Comparison of ENCODE assay signal across 30 cellular contexts in the genomic region with DNA sequence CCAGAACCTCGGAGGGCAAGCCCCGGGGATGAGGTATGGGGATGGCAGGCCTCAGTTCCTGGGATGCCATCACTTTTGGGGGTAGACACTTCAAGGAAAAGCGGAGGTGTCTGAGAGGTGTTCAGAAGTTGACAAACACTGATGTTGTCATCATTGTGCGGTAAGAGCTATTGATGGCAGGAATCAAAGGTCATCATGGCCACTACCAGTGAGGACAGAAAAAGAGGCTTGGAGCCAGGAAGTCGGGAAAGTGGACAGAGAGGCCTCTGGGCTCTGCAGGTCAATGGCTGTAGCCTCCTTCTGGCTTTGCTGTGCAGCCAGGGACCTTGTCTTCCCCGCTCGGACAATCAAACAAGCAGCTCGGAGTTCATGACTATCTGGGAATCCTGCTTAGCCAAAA.
"Had no signal": no experiment of that assay in that cellular context is flagged by ENCODE, and none has a peak within 500 bp of the region (broad histone marks: within the 10 kb centered on the region; RNA-seq: fewer than 3 reads in every experiment).

No MANE protein-coding gene starts in this region.

- H3K9ac ChIP-seq: parathyroid adenoma had no signal

- ATAC-seq: naive thymus-derived CD8-positive, alpha-beta T cell; psoas muscle; right cardiac atrium; sciatic nerve; stimulated activated effector memory CD8-positive, alpha-beta T cell treated with anti-CD3 and anti-CD28 coated beads, Interleukin-12 subunit alpha, Interleukin-12 subunit beta, amount 100 ng/mL, for 72 hours; stimulated activated naive B cell treated with anti-CD40 and anti-IgM and Interleukin-4, amounts not matched to agents 10 μg/mL and 1 μg/mL and 100 μg/mL, for 72 hours; upper lobe of right lung had no signal

- H3K4me1 ChIP-seq: psoas muscle, spleen, tibial nerve, upper lobe of right lung, uterus had no signal

- H3K4me1 Mint-ChIP-seq: naive B cell; stimulated activated effector memory CD8-positive, alpha-beta T cell treated with anti-CD3 and anti-CD28 coated beads, Interleukin-12 subunit alpha, Interleukin-12 subunit beta, amount 100 ng/mL, for 72 hours; stimulated activated naive B cell treated with anti-CD40 and anti-IgM and Interleukin-4, amounts not matched to agents 10 μg/mL and 1 μg/mL and 100 μg/mL, for 72 hours had no signal

- H2AFZ ChIP-seq: parathyroid adenoma had no signal

- H3K9me3 ChIP-seq: ovary, psoas muscle, stomach, thoracic aorta, thyroid gland, upper lobe of right lung, uterus had no signal

- H3K4me3 ChIP-seq: ovary, psoas muscle, skin epidermis, smooth muscle cell, spleen, stomach, thoracic aorta, thyroid gland, tibial nerve, upper lobe of right lung, uterus had no signal

- H3K4me2 ChIP-seq: smooth muscle cell had no signal

- H3K27ac Mint-ChIP-seq: naive B cell; natural killer cell treated with Interleukin-12 subunit alpha and Interleukin-12 subunit beta and Interleukin-15 and Interleukin-18, amount 100 ng/mL, for 72 hours; nephron progenitor cell; progenitor cell of endocrine pancreas; stimulated activated effector memory CD8-positive, alpha-beta T cell treated with anti-CD3 and anti-CD28 coated beads, Interleukin-12 subunit alpha, Interleukin-12 subunit beta, amount 100 ng/mL, for 72 hours; stimulated activated naive B cell treated with anti-CD40 and anti-IgM and Interleukin-4, amounts not matched to agents 10 μg/mL and 1 μg/mL and 100 μg/mL, for 72 hours; stimulated activated naive CD8-positive, alpha-beta T cell treated with anti-CD3 and anti-CD28 coated beads, Interleukin-15, Interleukin-2, amounts not matched to agents 100 ng/mL and 50 ng/mL, for 24 hours; type B pancreatic cell had no signal

- H3K27me3 ChIP-seq: ovary, spleen, stomach, thyroid gland, tibial nerve, upper lobe of right lung, uterus had no signal

- H3K36me3 Mint-ChIP-seq: naive B cell; natural killer cell treated with Interleukin-12 subunit alpha and Interleukin-12 subunit beta and Interleukin-15 and Interleukin-18, amount 100 ng/mL, for 72 hours; stimulated activated effector memory CD8-positive, alpha-beta T cell treated with anti-CD3 and anti-CD28 coated beads, Interleukin-12 subunit alpha, Interleukin-12 subunit beta, amount 100 ng/mL, for 72 hours had no signal

- H3K79me2 ChIP-seq: parathyroid adenoma had no signal

- H3K4me3 Mint-ChIP-seq: naive thymus-derived CD8-positive, alpha-beta T cell; natural killer cell treated with Interleukin-12 subunit alpha and Interleukin-12 subunit beta and Interleukin-15 and Interleukin-18, amount 100 ng/mL, for 72 hours; nephron progenitor cell; neural crest cell; stimulated activated effector memory CD8-positive, alpha-beta T cell treated with anti-CD3 and anti-CD28 coated beads, Interleukin-12 subunit alpha, Interleukin-12 subunit beta, amount 100 ng/mL, for 72 hours; stimulated activated naive B cell treated with anti-CD40 and anti-IgM and Interleukin-4, amounts not matched to agents 10 μg/mL and 1 μg/mL and 100 μg/mL, for 72 hours; stimulated activated naive CD8-positive, alpha-beta T cell treated with anti-CD3 and anti-CD28 coated beads, Interleukin-15, Interleukin-2, amounts not matched to agents 100 ng/mL and 50 ng/mL, for 24 hours; type B pancreatic cell had no signal

- H3K9me3 Mint-ChIP-seq: natural killer cell treated with Interleukin-12 subunit alpha and Interleukin-12 subunit beta and Interleukin-15 and Interleukin-18, amount 100 ng/mL, for 72 hours; stimulated activated effector memory CD8-positive, alpha-beta T cell treated with anti-CD3 and anti-CD28 coated beads, Interleukin-12 subunit alpha, Interleukin-12 subunit beta, amount 100 ng/mL, for 72 hours had no signal

- H3K36me3 ChIP-seq: ovary, stomach, thoracic aorta, thyroid gland, upper lobe of right lung, uterus had no signal

- H3K27ac ChIP-seq: ovary, parathyroid adenoma, psoas muscle, skin epidermis, spleen, stomach, thoracic aorta, thyroid gland, tibial nerve, upper lobe of right lung, uterus had no signal

- DNase-seq: naive B cell; naive thymus-derived CD8-positive, alpha-beta T cell; nephron progenitor cell; occipital lobe; ovary; posterior cingulate gyrus; right cardiac atrium; spleen; stimulated activated CD4-positive, alpha-beta T cell treated with anti-CD3 and anti-CD28 coated beads, Interleukin-12 subunit alpha, Interleukin-12 subunit beta, amount 100 ng/mL, for 4 hours; stimulated activated CD4-positive, alpha-beta T cell treated with anti-CD3 and anti-CD28 coated beads, Interleukin-1b, Interleukin-23, amount 100 ng/mL, for 48 hours; stimulated activated CD4-positive, alpha-beta T cell treated with anti-CD3 and anti-CD28 coated beads, Interleukin-4, amount 100 ng/mL, for 1 hour; stimulated activated naive B cell treated with anti-CD40 and anti-IgM and Interleukin-4, amounts not matched to agents 10 μg/mL and 1 μg/mL and 100 μg/mL, for 72 hours; stimulated activated naive CD4-positive, alpha-beta T cell treated with Interleukin-2 at 50 U/mL for 16 hours; stomach; thyroid gland; upper lobe of right lung; uterus had no signal

- H3K27me3 Mint-ChIP-seq: naive B cell; naive thymus-derived CD8-positive, alpha-beta T cell; progenitor cell of endocrine pancreas; stimulated activated naive B cell treated with anti-CD40 and anti-IgM and Interleukin-4, amounts not matched to agents 10 μg/mL and 1 μg/mL and 100 μg/mL, for 72 hours; stimulated activated naive CD8-positive, alpha-beta T cell treated with anti-CD3 and anti-CD28 coated beads, Interleukin-15, Interleukin-2, amounts not matched to agents 100 ng/mL and 50 ng/mL, for 24 hours; type B pancreatic cell had no signal
